ENCODE assay signal across 29 cellular contexts in genomic region chr5:64221911-64222310, GRCh38.
"Had no signal": no experiment of that assay in that cellular context is flagged by ENCODE, and none has a peak within 500 bp of the region (broad histone marks: within the 10 kb centered on the region; RNA-seq: fewer than 3 reads in every experiment).

No MANE protein-coding gene starts in this region.

- H3K4me1 Mint-ChIP-seq: endodermal cell had no signal

- DNase-seq: colonic mucosa; cortex of kidney; dermis blood vessel endothelial cell; dorsolateral prefrontal cortex; effector CD4-positive, alpha-beta T cell; effector CD8-positive, alpha-beta T cell; effector memory CD4-positive, alpha-beta T cell; effector memory CD8-positive, alpha-beta T cell; endodermal cell; erythroblast; esophagus squamous epithelium; foreskin fibroblast; foreskin keratinocyte; foreskin melanocyte; gastrocnemius medialis; glutamatergic neuron; head of caudate nucleus; heart left ventricle; heart right ventricle had no signal

- H3K9me3 Mint-ChIP-seq: dendritic cell treated with granulocyte-macrophage colony-stimulating factor and Interleukin-4, amounts not matched to agents 40 ng/mL and 50 ng/mL, for 4 days had no signal

- H3K27me3 ChIP-seq: colonic mucosa, dorsolateral prefrontal cortex, esophagus muscularis mucosa, esophagus squamous epithelium, foreskin keratinocyte, gastrocnemius medialis, gastroesophageal sphincter, heart left ventricle, heart right ventricle had no signal

- H3K4me3 Mint-ChIP-seq: dendritic cell treated with granulocyte-macrophage colony-stimulating factor and Interleukin-4, amounts not matched to agents 40 ng/mL and 50 ng/mL, for 4 days; effector memory CD8-positive, alpha-beta T cell; endodermal cell had no signal

- H3K4me3 ChIP-seq: colonic mucosa, coronary artery, dorsolateral prefrontal cortex, esophagus muscularis mucosa, esophagus squamous epithelium, gastrocnemius medialis, gastroesophageal sphincter, heart left ventricle, heart right ventricle had no signal

- H3K27me3 Mint-ChIP-seq: dendritic cell treated with granulocyte-macrophage colony-stimulating factor and Interleukin-4, amounts not matched to agents 40 ng/mL and 50 ng/mL, for 4 days; effector memory CD8-positive, alpha-beta T cell had no signal

- H3K27ac Mint-ChIP-seq: dendritic cell treated with granulocyte-macrophage colony-stimulating factor and Interleukin-4, amounts not matched to agents 40 ng/mL and 50 ng/mL, for 4 days; effector memory CD8-positive, alpha-beta T cell; endodermal cell had no signal

- FAIRE-seq: colon, endometrium, endothelial cell of umbilical vein, frontal cortex had no signal

- H3K36me3 ChIP-seq: colonic mucosa, gastrocnemius medialis had no signal

- ATAC-seq: effector memory CD8-positive, alpha-beta T cell; esophagus mucosa; foreskin keratinocyte; gastrocnemius medialis; gastroesophageal sphincter; heart left ventricle; heart right ventricle had no signal

- H3K9me3 ChIP-seq: colonic mucosa, esophagus muscularis mucosa, gastrocnemius medialis, gastroesophageal sphincter had no signal

- H3K27ac ChIP-seq: colonic mucosa, coronary artery, dorsolateral prefrontal cortex, epithelial cell of prostate, esophagus muscularis mucosa, esophagus squamous epithelium, foreskin keratinocyte, gastrocnemius medialis, gastroesophageal sphincter, heart left ventricle, heart right ventricle had no signal

- H3K4me1 ChIP-seq: colonic mucosa, esophagus muscularis mucosa, esophagus squamous epithelium, foreskin keratinocyte, gastrocnemius medialis, gastroesophageal sphincter, heart left ventricle, heart right ventricle had no signal
